In genomic region chr1:55284856-55285255, GRCh38 we compare ENCODE assay signal across 9 cellular contexts.
DNase-seq lines count a peak whose midpoint lies in the region; ATAC-seq and TF ChIP-seq lines count a peak whose summit lies in the region.
"Had no signal": no experiment of that assay in that cellular context is flagged by ENCODE, and none has a peak within 500 bp of the region (broad histone marks: within the 10 kb centered on the region; RNA-seq: fewer than 3 reads in every experiment).

No MANE protein-coding gene starts in this region.

- H3K4me3 Mint-ChIP-seq in glutamatergic neuron (ENCODE audit: unreplicated experiment), result no peak overlapping the region
- no peak overlapping the region for H3K4me3 Mint-ChIP-seq in naive thymus-derived CD8-positive, alpha-beta T cell

- no peaks in the 10 kb centered on the region for H3K27me3 ChIP-seq in Karpas-422 (ENCODE audit: low read length)
- H3K27me3 ChIP-seq in gastrocnemius medialis, result no peaks in the 10 kb centered on the region

- no peak overlapping the region for H3K4me2 ChIP-seq in Karpas-422 (ENCODE audit: low read depth, low read length, poor library complexity, severe bottlenecking)

- in situ Hi-C loops in gastrocnemius medialis (cut with MboI; ENCODE audit: low sequenced_read_pairs in 4 of 4), result loop anchor here (5.0 to 25.0 kb wide), 6 partner anchors 1297 to 1427 kb away; no protein-coding TSS in a partner anchor

- H3K36me3 ChIP-seq in Karpas-422 (ENCODE audit: insufficient read depth, low read length) (no peaks in the 10 kb centered on the region), gastrocnemius medialis (no peaks in the 10 kb centered on the region)

- TF ChIP-seq POLR2A in gastrocnemius medialis (IDR thresholded peaks at IDR 0.05), result no peak

- no peaks in the 10 kb centered on the region for H3K36me3 Mint-ChIP-seq in glutamatergic neuron (ENCODE audit: unreplicated experiment)
- no peaks in the 10 kb centered on the region for H3K36me3 Mint-ChIP-seq in naive thymus-derived CD8-positive, alpha-beta T cell

- H3K4me3 ChIP-seq in Karpas-422 (ENCODE audit: low read length), result no peak overlapping the region
- H3K4me3 ChIP-seq in gastrocnemius medialis, result no peak overlapping the region
- H3K4me3 ChIP-seq: skin epidermis had no signal

- H3K9me3 Mint-ChIP-seq in glutamatergic neuron (ENCODE audit: unreplicated experiment), result no peaks in the 10 kb centered on the region
- H3K9me3 Mint-ChIP-seq in naive thymus-derived CD8-positive, alpha-beta T cell, result no peaks in the 10 kb centered on the region

- ATAC-seq in gastrocnemius medialis, result peak; percentile 64 to 65
- no peak for ATAC-seq in naive thymus-derived CD8-positive, alpha-beta T cell

- no peak overlapping the region for H3K9ac ChIP-seq in Karpas-422 (ENCODE audit: low read length)

- no peak overlapping the region for H3K27ac ChIP-seq in Karpas-422 (ENCODE audit: low read length)
- H3K27ac ChIP-seq in gastrocnemius medialis, result no peak overlapping the region

- no peak overlapping the region for H2AFZ ChIP-seq in Karpas-422 (ENCODE audit: low read length)

- H3K9me2 ChIP-seq in Karpas-422 (replicated peaks; ENCODE audit: insufficient read depth, low read length), result no peaks in the 10 kb centered on the region

- no peaks in the 10 kb centered on the region for H4K20me1 ChIP-seq in Karpas-422 (ENCODE audit: insufficient read depth, low read depth, low read length)

- TF ChIP-seq CTCF in glutamatergic neuron (IDR thresholded peaks at IDR 0.05; ENCODE audit: partially characterized antibody, unreplicated experiment), result peak; percentile 44
- peak; percentile 32 to 61 (median 47) for TF ChIP-seq CTCF in gastrocnemius medialis (IDR thresholded peaks at IDR 0.05 in 4 of 5, conservative IDR thresholded peaks at IDR 0.05 in 1 of 5)

- no peaks in the 10 kb centered on the region for H3K4me1 Mint-ChIP-seq in glutamatergic neuron (ENCODE audit: low read depth, unreplicated experiment)
- peaks cover 0 to 4% (median 0%) of the 10 kb centered on the region in 4 donors for H3K4me1 Mint-ChIP-seq in naive thymus-derived CD8-positive, alpha-beta T cell

- no peaks in the 10 kb centered on the region for H3K79me2 ChIP-seq in Karpas-422 (ENCODE audit: low read length)

- H3K9me3 ChIP-seq in Karpas-422 (ENCODE audit: low read length), result no peaks in the 10 kb centered on the region
- H3K9me3 ChIP-seq in gastrocnemius medialis, result no peaks in the 10 kb centered on the region

- H3K4me1 ChIP-seq in Karpas-422 (ENCODE audit: low read length) (peaks cover 20% of the 10 kb centered on the region), gastrocnemius medialis (no peaks in the 10 kb centered on the region)

- intact Hi-C loops in gastrocnemius medialis (cut with DNase I; ENCODE audit: low total_unique reads), result loop anchor here (1.0 to 10.0 kb wide), 3 partner anchors 1300 to 1530 kb away; partner anchors contain the start of gene FYB2

- no peak overlapping the region for H3K27ac Mint-ChIP-seq in glutamatergic neuron (ENCODE audit: unreplicated experiment)
- no peak overlapping the region for H3K27ac Mint-ChIP-seq in naive thymus-derived CD8-positive, alpha-beta T cell

- POLR2A ChIA-PET in naive thymus-derived CD8-positive, alpha-beta T cell (lab: Charles Lee), result no interaction called here

- H3K27me3 Mint-ChIP-seq in glutamatergic neuron (ENCODE audit: unreplicated experiment), result no peaks in the 10 kb centered on the region
- H3K27me3 Mint-ChIP-seq in naive thymus-derived CD8-positive, alpha-beta T cell, result peaks cover 0 to 9% (median 2%) of the 10 kb centered on the region in 5 donors

- peak; percentile 29 for DNase-seq in DMS79 treated with DMSO at 0.1 percent for 48 hours (lab: John Stamatoyannopoulos, UW)
- DNase-seq in DMS79 (lab: John Stamatoyannopoulos, UW), result no peak
- DNase-seq in Karpas-422, result peak; percentile 87
- peak; percentile 16 for DNase-seq in T1000 (lab: John Stamatoyannopoulos, UW)
- DNase-seq in glutamatergic neuron, result no peak
- DNase-seq in gastrocnemius medialis, result no peak
- no peak for DNase-seq in NCI-H1048 (lab: John Stamatoyannopoulos, UW)
- DNase-seq in naive thymus-derived CD8-positive, alpha-beta T cell, result no peak

Comparison
In these comparisons a context has a peak if more than half of its experiments do, and no peak if none do; other contexts are left out.
1. DNase-seq: peak in DMS79 treated with DMSO at 0.1 percent for 48 hours (single experiment), Karpas-422 (single experiment) and T1000 (single experiment); none in DMS79 (single experiment), glutamatergic neuron (single experiment), gastrocnemius medialis (0 of 2), NCI-H1048 (single experiment) and naive thymus-derived CD8-positive, alpha-beta T cell (0 of 10).
2. ATAC-seq: peak in gastrocnemius medialis (2 of 2); none in naive thymus-derived CD8-positive, alpha-beta T cell (0 of 2).